Comparison of ENCODE assay signal across 21 cellular contexts in genomic region chr12:41112903-41113302, GRCh38.
DNase-seq lines count a peak whose midpoint lies in the region; ATAC-seq, FAIRE-seq and TF ChIP-seq lines count a peak whose summit lies in the region.
"Had no signal": no experiment of that assay in that cellular context is flagged by ENCODE, and none has a peak within 500 bp of the region (broad histone marks: within the 10 kb centered on the region; RNA-seq: fewer than 3 reads in every experiment).

No MANE protein-coding gene starts in this region.

- BruUV-seq in HepG2 (replicated peaks; lab: Mats Ljungman, UMichigan) = no TSS peak

- CTCF ChIA-PET in HepG2 (lab: Yijun Ruan, JAX; ENCODE audit: low intra/inter-chr PET ratio, low total read pairs) (no interaction called here), WTC11 (lab: Charles Lee) (no interaction called here)

- H3K4me3 Mint-ChIP-seq in WTC11 = no peak overlapping the region
- H3K4me3 Mint-ChIP-seq: B cell; CD4-positive, alpha-beta T cell; CD8-positive, alpha-beta T cell had no signal

- POLR2A ChIA-PET in HepG2 (lab: Yijun Ruan, JAX) = no interaction called here
- POLR2A ChIA-PET in WTC11 (lab: Charles Lee) = no interaction called here

- no peaks in the 10 kb centered on the region for H4K20me1 ChIP-seq in HepG2 (ENCODE audit: insufficient read depth, low read length)
- H4K20me1 ChIP-seq: BLaER1 treated with 17β-estradiol and CSF1 and Interleukin-3, amounts not matched to agents 10 nM and 100 nM had no signal

- no peak for DNase-seq in HepG2 (ENCODE audit: low spot score)
- DNase-seq in right lobe of liver = no peak
- no peak for DNase-seq in bronchial epithelial cell (ENCODE audit: low read depth)
- DNase-seq in anterior cingulate cortex (lab: John Stamatoyannopoulos, UW) = no peak
- no peak for DNase-seq in WTC11 (ENCODE audit: low spot score)
- DNase-seq: AML-193; Caco-2; Calu3; CD4-positive, alpha-beta T cell; CD8-positive, alpha-beta T cell; DMS79 treated with DMSO at 0.1 percent for 48 hours; GF-D8 had no signal

- in situ Hi-C loops in HepG2 (cut with HindIII; ENCODE audit: extremely low pct_ligation_motif_present, low pct_unique_long_range_greater_than_20kb) = no loop called here

- 0% methylated on average over 2 of the region's 2 CpGs for WGBS in HepG2 (ENCODE audit: low lambda C conversion rate)
- WGBS in right lobe of liver (ENCODE audit: insufficient coverage, low coverage, low lambda C conversion rate, missing lambda C conversion rate) = 52% methylated on average over 2 of the region's 2 CpGs

- TF ChIP-seq EP300 in HepG2 (IDR thresholded peaks at IDR 0.05; ENCODE audit: low read depth in 2 of 2, low read length in 2 of 2) (no peak), HepG2 (CRISPR knock-in tag; IDR thresholded peaks at IDR 0.05; ENCODE audit: borderline replicate concordance) (no peak)

- H3K9me3 Mint-ChIP-seq in WTC11 = no peaks in the 10 kb centered on the region
- H3K9me3 Mint-ChIP-seq: CD8-positive, alpha-beta T cell had no signal

- H3K4me2 ChIP-seq in HepG2 (ENCODE audit: low read depth, low read length) = no peak overlapping the region
- H3K4me2 ChIP-seq: A549; BLaER1 treated with 17β-estradiol and CSF1 and Interleukin-3, amounts not matched to agents 10 nM and 100 nM had no signal

- intact Hi-C loops in HepG2 (cut with micrococcal nuclease; ENCODE audit: unreplicated experiment) = no loop called here
- intact Hi-C loops in right lobe of liver (cut with DNase I) = no loop called here

- no peak overlapping the region for H3K27ac Mint-ChIP-seq in WTC11
- H3K27ac Mint-ChIP-seq: B cell; CD4-positive, alpha-beta T cell; CD8-positive, alpha-beta T cell had no signal

- no peak for ATAC-seq in HepG2
- ATAC-seq in right lobe of liver = no peak
- ATAC-seq in WTC11 = no peak
- ATAC-seq: A549; CD8-positive, alpha-beta T cell had no signal

- no peak for TF ChIP-seq POLR2A in HepG2 (IDR thresholded peaks at IDR 0.05; ENCODE audit: insufficient read depth in 1 of 2, low read depth in 2 of 2, low read length in 2 of 2)
- no peak for TF ChIP-seq POLR2A in right lobe of liver (IDR thresholded peaks at IDR 0.05)

- no peaks in the 10 kb centered on the region; the same call in 1 of the 2 replicates for H3K27me3 Mint-ChIP-seq in WTC11 (ENCODE audit: low read depth)
- H3K27me3 Mint-ChIP-seq: B cell; CD4-positive, alpha-beta T cell had no signal

- no peak overlapping the region for H3K4me3 ChIP-seq in HepG2 (replicated peaks in 1 of 3; ENCODE audit: insufficient read depth in 1 of 3, low read depth in 2 of 3, low read length in 3 of 3)
- no peak overlapping the region for H3K4me3 ChIP-seq in right lobe of liver
- no peak overlapping the region for H3K4me3 ChIP-seq in bronchial epithelial cell (ENCODE audit: low read depth, low read length)
- H3K4me3 ChIP-seq: A549; BLaER1 treated with 17β-estradiol and CSF1 and Interleukin-3, amounts not matched to agents 10 nM and 100 nM had no signal

- no peak overlapping the region for H2AFZ ChIP-seq in HepG2 (ENCODE audit: low read length)

- no peak overlapping the region for H3K27ac ChIP-seq in HepG2 (ENCODE audit: extremely low read length, insufficient read depth, low read length)
- no peak overlapping the region for H3K27ac ChIP-seq in right lobe of liver
- H3K27ac ChIP-seq: 22Rv1; A549; BLaER1 treated with 17β-estradiol and CSF1 and Interleukin-3, amounts not matched to agents 10 nM and 100 nM; C4-2B had no signal

- no peaks in the 10 kb centered on the region for H3K27me3 ChIP-seq in HepG2 (ENCODE audit: control insufficient read depth in 1 of 2, insufficient read depth in 2 of 2, low read length in 2 of 2)
- no peaks in the 10 kb centered on the region for H3K27me3 ChIP-seq in right lobe of liver
- no peaks in the 10 kb centered on the region for H3K27me3 ChIP-seq in bronchial epithelial cell (ENCODE audit: control insufficient read depth, insufficient read depth, low read length)
- H3K27me3 ChIP-seq: BLaER1 treated with 17β-estradiol and CSF1 and Interleukin-3, amounts not matched to agents 10 nM and 100 nM had no signal

- no peak for FAIRE-seq in HepG2 (lab: Jason Lieb, UNC)
- peak; percentile 83 for FAIRE-seq in bronchial epithelial cell (lab: Jason Lieb, UNC)
- FAIRE-seq: A549, D721Med, G401.6, GM12891, GM19239 had no signal

- H3K9me3 ChIP-seq in HepG2 (ENCODE audit: low read length) (no peaks in the 10 kb centered on the region), right lobe of liver (no peaks in the 10 kb centered on the region)
- H3K9me3 ChIP-seq: A549; BLaER1 treated with 17β-estradiol and CSF1 and Interleukin-3, amounts not matched to agents 10 nM and 100 nM; Caco-2 had no signal

- H3K36me3 Mint-ChIP-seq in WTC11 = no peaks in the 10 kb centered on the region
- H3K36me3 Mint-ChIP-seq: CD8-positive, alpha-beta T cell had no signal

- H3K36me3 ChIP-seq in HepG2 (replicated peaks in 1 of 2; ENCODE audit: control insufficient read depth in 1 of 2, insufficient read depth in 2 of 2, low read length in 2 of 2) = no peaks in the 10 kb centered on the region
- no peaks in the 10 kb centered on the region for H3K36me3 ChIP-seq in right lobe of liver
- H3K36me3 ChIP-seq in bronchial epithelial cell (ENCODE audit: control insufficient read depth, insufficient read depth, low read length) = no peaks in the 10 kb centered on the region
- H3K36me3 ChIP-seq: BLaER1 treated with 17β-estradiol and CSF1 and Interleukin-3, amounts not matched to agents 10 nM and 100 nM had no signal

- H3K9ac ChIP-seq in HepG2 (ENCODE audit: insufficient read depth, low read depth, low read length) = no peak overlapping the region
- H3K9ac ChIP-seq: BLaER1 treated with 17β-estradiol and CSF1 and Interleukin-3, amounts not matched to agents 10 nM and 100 nM had no signal

- TF ChIP-seq RAD21 in HepG2 (CRISPR knock-in tag; IDR thresholded peaks at IDR 0.05) = no peak

- no peaks in the 10 kb centered on the region for H3K79me2 ChIP-seq in HepG2 (ENCODE audit: insufficient read depth, low read length)

- TF ChIP-seq CTCF in HepG2 (CRISPR knock-in tag; IDR thresholded peaks at IDR 0.05) (no peak), right lobe of liver (IDR thresholded peaks at IDR 0.05) (no peak), bronchial epithelial cell (IDR thresholded peaks at IDR 0.05; ENCODE audit: insufficient read depth, low read length, severe bottlenecking) (no peak), WTC11 (IDR thresholded peaks at IDR 0.05) (no peak)

- H3K4me1 Mint-ChIP-seq in WTC11 = no peaks in the 10 kb centered on the region
- H3K4me1 Mint-ChIP-seq: B cell had no signal

- H3K4me1 ChIP-seq in HepG2 (ENCODE audit: insufficient read depth, low read length) = no peaks in the 10 kb centered on the region
- H3K4me1 ChIP-seq in right lobe of liver = no peaks in the 10 kb centered on the region
- H3K4me1 ChIP-seq: A549; BLaER1 treated with 17β-estradiol and CSF1 and Interleukin-3, amounts not matched to agents 10 nM and 100 nM; Caco-2 had no signal

TF ChIP-seq in HepG2, 621 proteins besides CTCF, POLR2A, EP300 and RAD21:
- no peak for TF ChIP-seq DR1 (CRISPR knock-in tag; IDR thresholded peaks at IDR 0.05)
- TF ChIP-seq SUZ12 (IDR thresholded peaks at IDR 0.05; ENCODE audit: low read depth, low read length) = no peak
- TF ChIP-seq ZNF260 (CRISPR knock-in tag; IDR thresholded peaks at IDR 0.05; ENCODE audit: borderline replicate concordance, low read depth) = no peak
- TF ChIP-seq SOX6 (IDR thresholded peaks at IDR 0.05) = no peak
- no peak for TF ChIP-seq SOX6 (CRISPR knock-in tag; IDR thresholded peaks at IDR 0.05)
- TF ChIP-seq CREB1 (IDR thresholded peaks at IDR 0.05) = peak; percentile 62; the same call in 1 of the 2 replicates
- TF ChIP-seq CREB1 (CRISPR knock-in tag; IDR thresholded peaks at IDR 0.05) = no peak
TF ChIP-seq in HepG2: peak in this region for 1.

TF ChIP-seq in WTC11, 78 proteins besides CTCF, POLR2A, EP300 and RAD21 (continues in another document):
- TF ChIP-seq ZNF396 (CRISPR knock-in tag; IDR thresholded peaks at IDR 0.05; ENCODE audit: borderline replicate concordance) (no peak), PRRX2 (CRISPR knock-in tag; IDR thresholded peaks at IDR 0.05) (no peak), ZNF423 (CRISPR knock-in tag; IDR thresholded peaks at IDR 0.05) (no peak), IRF1 (CRISPR knock-in tag; IDR thresholded peaks at IDR 0.05) (no peak), PRDM15 (CRISPR knock-in tag; IDR thresholded peaks at IDR 0.05) (no peak), NR2C2 (CRISPR knock-in tag; IDR thresholded peaks at IDR 0.05) (no peak)
